In genomic region chr22:30009478-30009877, GRCh38 we compare ENCODE assay signal across 17 cellular contexts.
DNase-seq lines count a peak whose midpoint lies in the region; TF ChIP-seq lines count a peak whose summit lies in the region.
"Had no signal": no experiment of that assay in that cellular context is flagged by ENCODE, and none has a peak within 500 bp of the region (broad histone marks: within the 10 kb centered on the region; RNA-seq: fewer than 3 reads in every experiment).

No MANE protein-coding gene starts in this region.

- H3K9me3 ChIP-seq in KOPT-K1 (ENCODE audit: insufficient read depth, low read length, poor library complexity, severe bottlenecking): no peaks in the 10 kb centered on the region
- no peaks in the 10 kb centered on the region for H3K9me3 ChIP-seq in SK-N-SH
- no peaks in the 10 kb centered on the region for H3K9me3 ChIP-seq in endodermal cell (ENCODE audit: control insufficient read depth, low read length)
- H3K9me3 ChIP-seq in neural progenitor cell (ENCODE audit: low read depth): no peaks in the 10 kb centered on the region
- H3K9me3 ChIP-seq in smooth muscle cell (replicated peaks; ENCODE audit: low read depth): no peaks in the 10 kb centered on the region
- H3K9me3 ChIP-seq: A549, Caco-2 had no signal

- H3K27ac Mint-ChIP-seq in endodermal cell (peak overlapping the region; percentile 10), neural progenitor cell (no peak overlapping the region)
- H3K27ac Mint-ChIP-seq: CD4-positive, alpha-beta T cell; GM23338 had no signal

- H3K4me3 Mint-ChIP-seq in endodermal cell (no peak overlapping the region), neural progenitor cell (no peak overlapping the region)
- H3K4me3 Mint-ChIP-seq: CD4-positive, alpha-beta T cell; GM23338 had no signal

- H3K27me3 Mint-ChIP-seq in endodermal cell (ENCODE audit: insufficient read depth) (no peaks in the 10 kb centered on the region), neural progenitor cell (ENCODE audit: insufficient read depth, low read depth) (no peaks in the 10 kb centered on the region)
- H3K27me3 Mint-ChIP-seq: CD4-positive, alpha-beta T cell had no signal

- no peak for TF ChIP-seq RAD21 in SK-N-SH (IDR thresholded peaks at IDR 0.05; ENCODE audit: low read length)

- DNase-seq in SK-N-SH (no peak), endodermal cell (no peak), neural progenitor cell (ENCODE audit: low spot score) (no peak), smooth muscle cell (lab: John Stamatoyannopoulos, UW; ENCODE audit: unreplicated experiment) (no peak), NCI-H1436 (lab: John Stamatoyannopoulos, UW) (no peak), GM19238 (ENCODE audit: insufficient read length, low spot score) (no peak)
- DNase-seq in NK-92 treated with Interleukin-12 subunit alpha and Interleukin-12 subunit beta, amount 100 ng/mL, for 24 hours (lab: John Stamatoyannopoulos, UW): no peak
- DNase-seq: AML-193; Caco-2; CD4-positive, alpha-beta T cell; HCEC 1CT had no signal

- no peaks in the 10 kb centered on the region for H4K20me1 ChIP-seq in SK-N-SH (ENCODE audit: insufficient read depth)
- H4K20me1 ChIP-seq in neural progenitor cell (ENCODE audit: low read depth): peaks cover 33% of the 10 kb centered on the region
- H4K20me1 ChIP-seq in smooth muscle cell (ENCODE audit: low read depth): peaks cover 14% of the 10 kb centered on the region

- CTCF ChIA-PET in SK-N-SH (lab: Yijun Ruan, JAX): interaction anchor here (0.8 to 1.5 kb wide), 7 partner anchors 12 to 374 kb away, joined by 3 to 7 read pairs (median 4); partner anchors contain the start of gene MTMR3

- H3K27ac ChIP-seq in KOPT-K1 (ENCODE audit: low read depth, low read length, poor library complexity, severe bottlenecking) (peak overlapping the region; percentile 65), SK-N-SH (ENCODE audit: low read depth in 2 of 2, low read length in 1 of 2) (peak overlapping the region; percentile 40 to 69; a peak in 3 of 4 replicates), endodermal cell (ENCODE audit: low read depth, low read length) (no peak overlapping the region), neural progenitor cell (no peak overlapping the region), smooth muscle cell (ENCODE audit: low read depth) (no peak overlapping the region)
- H3K27ac ChIP-seq: 22Rv1, A549, C4-2B, HL-60 had no signal

- H3K36me3 Mint-ChIP-seq in endodermal cell (ENCODE audit: low read depth): peaks cover 16% of the 10 kb centered on the region
- H3K36me3 Mint-ChIP-seq in neural progenitor cell: peaks cover 15% of the 10 kb centered on the region

- H3K27me3 ChIP-seq in SK-N-SH (ENCODE audit: insufficient read depth) (no peaks in the 10 kb centered on the region), endodermal cell (ENCODE audit: control insufficient read depth, insufficient read depth, low read length, poor library complexity, severe bottlenecking) (no peaks in the 10 kb centered on the region), neural progenitor cell (no peaks in the 10 kb centered on the region), smooth muscle cell (ENCODE audit: low read depth) (no peaks in the 10 kb centered on the region)

- POLR2A ChIA-PET in SK-N-SH (lab: Yijun Ruan, JAX): no interaction called here

- H2AFZ ChIP-seq in SK-N-SH (ENCODE audit: low read depth) (no peak overlapping the region), neural progenitor cell (replicated peaks) (no peak overlapping the region), smooth muscle cell (ENCODE audit: low read depth) (no peak overlapping the region)
- H2AFZ ChIP-seq: GM23338 had no signal

- H3K9ac ChIP-seq in SK-N-SH (no peak overlapping the region), endodermal cell (ENCODE audit: extremely low read depth, low read length, poor library complexity, severe bottlenecking) (no peak overlapping the region), neural progenitor cell (peak overlapping the region; percentile 49), smooth muscle cell (ENCODE audit: low read depth) (no peak overlapping the region)

- H3K4me1 ChIP-seq in SK-N-SH (ENCODE audit: control insufficient read depth in 1 of 2, insufficient read depth in 2 of 2, low read depth in 1 of 2, low read length in 1 of 2) (peaks cover 7 to 34% of the 10 kb centered on the region in 2 experiments), endodermal cell (ENCODE audit: control insufficient read depth, insufficient read depth, low read length) (peaks cover 47% of the 10 kb centered on the region), neural progenitor cell (peaks cover 12% of the 10 kb centered on the region), smooth muscle cell (ENCODE audit: low read depth) (no peaks in the 10 kb centered on the region)
- H3K4me1 ChIP-seq: A549 had no signal

- no peaks in the 10 kb centered on the region for H3K79me2 ChIP-seq in SK-N-SH (ENCODE audit: insufficient read depth)
- no peaks in the 10 kb centered on the region for H3K79me2 ChIP-seq in neural progenitor cell (ENCODE audit: low read depth)
- no peaks in the 10 kb centered on the region for H3K79me2 ChIP-seq in smooth muscle cell (ENCODE audit: low read depth)

- H3K4me1 Mint-ChIP-seq in endodermal cell: peaks cover 53% of the 10 kb centered on the region
- H3K4me1 Mint-ChIP-seq in neural progenitor cell: peaks cover 30% of the 10 kb centered on the region

- peaks cover 43% of the 10 kb centered on the region for H3K36me3 ChIP-seq in KOPT-K1 (ENCODE audit: insufficient read depth, low read length)
- peaks cover 39 to 42% of the 10 kb centered on the region in 2 experiments for H3K36me3 ChIP-seq in SK-N-SH (replicated peaks in 1 of 2; ENCODE audit: control insufficient read depth in 1 of 2, insufficient read depth in 2 of 2, low read length in 1 of 2)
- H3K36me3 ChIP-seq in endodermal cell (ENCODE audit: control insufficient read depth, insufficient read depth, low read length): peaks cover 65% of the 10 kb centered on the region
- peaks cover 6% of the 10 kb centered on the region for H3K36me3 ChIP-seq in neural progenitor cell
- H3K36me3 ChIP-seq in smooth muscle cell (ENCODE audit: low read depth): peaks cover 24% of the 10 kb centered on the region

- H3K9me3 Mint-ChIP-seq in endodermal cell: no peaks in the 10 kb centered on the region
- no peaks in the 10 kb centered on the region for H3K9me3 Mint-ChIP-seq in neural progenitor cell
- H3K9me3 Mint-ChIP-seq: CD4-positive, alpha-beta T cell; GM23338 had no signal

- H3F3A ChIP-seq in SK-N-SH (replicated peaks; ENCODE audit: insufficient read depth) (peaks cover 9% of the 10 kb centered on the region), neural progenitor cell (ENCODE audit: low read depth) (no peaks in the 10 kb centered on the region), smooth muscle cell (ENCODE audit: low read depth) (no peaks in the 10 kb centered on the region)

- TF ChIP-seq EP300 in SK-N-SH (IDR thresholded peaks at IDR 0.05; ENCODE audit: borderline replicate concordance in 1 of 2, low read depth in 1 of 2, low read length in 1 of 2): peak; percentile 41 to 62; a peak in 2 of 4 replicates

- no peak for TF ChIP-seq CTCF in SK-N-SH (IDR thresholded peaks at IDR 0.05)
- no peak for TF ChIP-seq CTCF in endodermal cell (conservative IDR thresholded peaks at IDR 0.05)
- TF ChIP-seq CTCF in neural progenitor cell (IDR thresholded peaks at IDR 0.05): no peak
- no peak for TF ChIP-seq CTCF in smooth muscle cell (IDR thresholded peaks at IDR 0.05; ENCODE audit: borderline replicate concordance, insufficient read depth, poor library complexity, severe bottlenecking)

- no peak overlapping the region for H3K4me2 ChIP-seq in SK-N-SH
- H3K4me2 ChIP-seq in neural progenitor cell: no peak overlapping the region
- no peak overlapping the region for H3K4me2 ChIP-seq in smooth muscle cell
- H3K4me2 ChIP-seq: A549, GM23338 had no signal

- H3K4me3 ChIP-seq in SK-N-SH (ENCODE audit: low read depth in 2 of 2, low read length in 1 of 2) (no peak overlapping the region), endodermal cell (ENCODE audit: low read length) (no peak overlapping the region), neural progenitor cell (no peak overlapping the region), smooth muscle cell (no peak overlapping the region)
- H3K4me3 ChIP-seq: A549, GM23338 had no signal

- no peaks in the 10 kb centered on the region for H3K9me2 ChIP-seq in SK-N-SH

TF ChIP-seq in SK-N-SH, 30 proteins besides CTCF, POLR2A, EP300 and RAD21:
- TF ChIP-seq GABPA (IDR thresholded peaks at IDR 0.05; ENCODE audit: low read depth): no peak
- no peak for TF ChIP-seq JUND (IDR thresholded peaks at IDR 0.05)
- TF ChIP-seq TCF12 (IDR thresholded peaks at IDR 0.05): peak; percentile 61
- peak; percentile 60 for TF ChIP-seq GATA2 (CRISPR knock-in tag; IDR thresholded peaks at IDR 0.05)
- TF ChIP-seq CHD2 (IDR thresholded peaks at IDR 0.05; ENCODE audit: low read length, partially characterized antibody): no peak
- TF ChIP-seq TEAD4 (IDR thresholded peaks at IDR 0.05; ENCODE audit: borderline replicate concordance, insufficient read depth): peak; percentile 35; the same call in 1 of the 2 replicates
- peak; percentile 48; the same call in 1 of the 2 replicates for TF ChIP-seq RCOR1 (IDR thresholded peaks at IDR 0.05; ENCODE audit: low read length)
- TF ChIP-seq, protein P1, sequence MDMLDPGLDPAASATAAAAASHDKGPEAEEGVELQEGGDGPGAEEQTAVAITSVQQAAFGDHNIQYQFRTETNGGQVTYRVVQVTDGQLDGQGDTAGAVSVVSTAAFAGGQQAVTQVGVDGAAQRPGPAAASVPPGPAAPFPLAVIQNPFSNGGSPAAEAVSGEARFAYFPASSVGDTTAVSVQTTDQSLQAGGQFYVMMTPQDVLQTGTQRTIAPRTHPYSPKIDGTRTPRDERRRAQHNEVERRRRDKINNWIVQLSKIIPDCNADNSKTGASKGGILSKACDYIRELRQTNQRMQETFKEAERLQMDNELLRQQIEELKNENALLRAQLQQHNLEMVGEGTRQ (IDR thresholded peaks at IDR 0.05; ENCODE audit: borderline replicate concordance, low read depth, low read length): no peak

Comparison
In these comparisons a context has a peak if more than half of its experiments do, and no peak if none do; other contexts are left out.
1. H3K27ac ChIP-seq: peak in KOPT-K1 (single experiment) and SK-N-SH (2 of 2); none in endodermal cell (single experiment), neural progenitor cell (single experiment) and smooth muscle cell (single experiment).